ENCODE assay signal across 2 cellular contexts in the genomic region with DNA sequence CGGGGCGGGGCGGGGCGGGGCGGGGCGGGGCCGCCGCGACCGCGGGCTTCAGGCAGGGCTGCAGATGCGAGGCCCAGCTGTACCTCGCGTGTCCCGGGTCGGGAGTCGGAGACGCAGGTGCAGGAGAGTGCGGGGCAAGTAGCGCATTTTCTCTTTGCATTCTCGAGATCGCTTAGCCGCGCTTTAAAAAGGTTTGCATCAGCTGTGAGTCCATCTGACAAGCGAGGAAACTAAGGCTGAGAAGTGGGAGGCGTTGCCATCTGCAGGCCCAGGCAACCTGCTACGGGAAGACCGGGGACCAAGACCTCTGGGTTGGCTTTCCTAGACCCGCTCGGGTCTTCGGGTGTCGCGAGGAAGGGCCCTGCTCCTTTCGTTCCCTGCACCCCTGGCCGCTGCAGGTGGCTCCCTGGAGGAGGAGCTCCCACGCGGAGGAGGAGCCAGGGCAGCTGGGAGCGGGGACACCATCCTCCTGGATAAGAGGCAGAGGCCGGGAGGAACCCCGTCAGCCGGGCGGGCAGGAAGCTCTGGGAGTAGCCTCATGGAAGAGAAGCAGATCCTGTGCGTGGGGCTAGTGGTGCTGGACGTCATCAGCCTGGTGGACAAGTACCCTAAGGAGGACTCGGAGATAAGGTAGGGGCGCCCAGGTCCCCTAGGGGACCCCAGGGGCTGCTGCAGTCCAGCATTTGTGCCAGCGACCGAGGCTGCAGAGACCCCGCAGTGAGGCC.
TF ChIP-seq lines count a peak whose summit lies in the region.

A gene (plus strand): TSS at position 51 of the 725 bp plus-strand sequence. CDS start 488 bp downstream, at position 539.

TF ChIP-seq in SK-N-SH, 30 proteins besides CTCF, POLR2A, EP300 and RAD21:
- TF ChIP-seq RCOR1 (IDR thresholded peaks at IDR 0.05; ENCODE audit: low read length) (no peak), MXI1 (IDR thresholded peaks at IDR 0.05; ENCODE audit: low read depth, low read length) (peak; percentile 59)

TF ChIP-seq in endothelial cell of umbilical vein, 7 proteins besides CTCF, POLR2A, EP300 and RAD21:
- TF ChIP-seq FOS (IDR thresholded peaks at IDR 0.05; ENCODE audit: borderline replicate concordance, insufficient read depth, low read length) (no peak), GATA2 (IDR thresholded peaks at IDR 0.05; ENCODE audit: insufficient read depth, insufficient read length, low read depth, low read length) (no peak), EZH2 (IDR thresholded peaks at IDR 0.05; ENCODE audit: borderline replicate concordance, low read depth, low read length, severe bottlenecking) (no peak), POLR2AphosphoS5 (IDR thresholded peaks at IDR 0.05; ENCODE audit: insufficient read depth, low read depth, low read length) (no peak), JUN (IDR thresholded peaks at IDR 0.05; ENCODE audit: borderline replicate concordance, insufficient read depth, insufficient read length, low read depth) (no peak), MYC (IDR thresholded peaks at IDR 0.05; ENCODE audit: low read depth, low read length) (no peak)
- TF ChIP-seq, protein P1, sequence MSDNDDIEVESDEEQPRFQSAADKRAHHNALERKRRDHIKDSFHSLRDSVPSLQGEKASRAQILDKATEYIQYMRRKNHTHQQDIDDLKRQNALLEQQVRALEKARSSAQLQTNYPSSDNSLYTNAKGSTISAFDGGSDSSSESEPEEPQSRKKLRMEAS (IDR thresholded peaks at IDR 0.05; ENCODE audit: insufficient read depth, insufficient read length), result no peak
